Comparison of ENCODE assay signal across 24 cellular contexts in the genomic region with DNA sequence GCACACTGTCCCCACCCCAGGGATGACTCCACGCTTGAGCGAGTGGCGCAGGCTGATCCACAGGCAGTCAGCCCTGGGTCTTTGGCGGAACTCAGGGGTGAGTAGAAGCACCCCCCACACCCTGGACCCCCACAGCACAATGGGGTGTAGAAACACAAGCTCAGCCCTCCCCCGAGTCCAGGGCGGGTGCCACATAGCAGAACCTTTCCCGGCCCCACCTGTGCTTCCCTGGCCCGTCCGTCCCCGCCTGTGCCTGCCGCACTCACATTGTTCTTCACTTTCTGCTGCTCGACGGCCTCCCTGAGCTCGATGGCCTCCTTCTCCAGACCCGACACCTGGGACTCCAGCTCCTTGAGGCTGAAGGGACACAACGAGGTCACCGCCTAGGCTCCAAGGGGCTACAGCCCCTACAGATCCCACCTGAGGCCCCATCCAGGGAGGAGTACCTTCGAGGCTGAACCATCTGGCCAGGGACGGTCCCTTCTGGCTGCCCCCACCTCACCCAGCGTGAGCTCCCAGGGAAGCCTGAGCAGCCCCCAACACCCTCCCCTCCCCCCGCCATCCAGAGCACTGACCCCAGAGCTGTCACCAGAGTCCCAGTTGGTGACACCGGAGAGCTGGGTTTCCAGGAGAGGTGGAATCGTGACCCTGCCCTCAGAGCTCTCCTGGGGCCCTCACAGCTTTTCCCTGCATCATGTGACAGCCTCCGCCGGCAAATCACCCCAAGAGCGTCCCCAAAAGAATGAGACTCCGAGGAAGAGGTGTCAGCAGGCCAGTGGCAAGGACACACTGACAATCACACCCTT. TPM values are rescaled to one million over a fixed set of nuclear protein-coding genes. Genes with fewer than 3 reads are reported as not detected.
DNase-seq lines count a peak whose midpoint lies in the region; ATAC-seq and TF ChIP-seq lines count a peak whose summit lies in the region.
"Had no signal": no experiment of that assay in that cellular context is flagged by ENCODE, and none has a peak within 500 bp of the region (broad histone marks: within the 10 kb centered on the region; RNA-seq: fewer than 3 reads in every experiment).

No MANE protein-coding gene starts in this region.

- 95 to 97% methylated on average over 18 to 27 of the region's 27 CpGs for WGBS in endodermal cell (ENCODE audit: insufficient coverage in 1 of 2, insufficient read length in 1 of 2), 2 experiments

- POLR2A ChIA-PET in activated naive CD8-positive, alpha-beta T cell treated with anti-CD3 and anti-CD28 coated beads, Interleukin-2, amount 10 ng/mL, durations not matched to agents 7 days and 5 days (lab: Charles Lee) = no interaction called here

- H3K4me3 ChIP-seq in endodermal cell (ENCODE audit: low read length) (no peak overlapping the region), upper lobe of right lung (no peak overlapping the region)
- H3K4me3 ChIP-seq: heart left ventricle, skin epidermis, thyroid gland had no signal

- H3K36me3 Mint-ChIP-seq in activated naive CD8-positive, alpha-beta T cell treated with anti-CD3 and anti-CD28 coated beads, Interleukin-2, amount 10 ng/mL, durations not matched to agents 7 days and 5 days = peaks cover 9% of the 10 kb centered on the region
- H3K36me3 Mint-ChIP-seq in activated naive CD8-positive, alpha-beta T cell treated with anti-CD3 and anti-CD28 coated beads, Interleukin-2, amount 50 U/mL, for 24 hours (ENCODE audit: low read depth) = peaks cover 2% of the 10 kb centered on the region
- H3K36me3 Mint-ChIP-seq in endodermal cell (ENCODE audit: low read depth) = peaks cover 62% of the 10 kb centered on the region

- intact Hi-C loops in upper lobe of right lung (cut with DNase I) = no loop called here

- H3K27me3 Mint-ChIP-seq in activated naive CD8-positive, alpha-beta T cell treated with anti-CD3 and anti-CD28 coated beads, Interleukin-2, amount 10 ng/mL, durations not matched to agents 7 days and 5 days = no peaks in the 10 kb centered on the region
- no peaks in the 10 kb centered on the region for H3K27me3 Mint-ChIP-seq in activated naive CD8-positive, alpha-beta T cell treated with anti-CD3 and anti-CD28 coated beads, Interleukin-2, amount 50 U/mL, for 24 hours
- no peaks in the 10 kb centered on the region for H3K27me3 Mint-ChIP-seq in endodermal cell (ENCODE audit: insufficient read depth)
- H3K27me3 Mint-ChIP-seq: CD4-positive, CD25-positive, alpha-beta regulatory T cell had no signal

- no peak overlapping the region for H3K9ac ChIP-seq in endodermal cell (ENCODE audit: extremely low read depth, low read length, poor library complexity, severe bottlenecking)

- H3K36me3 ChIP-seq in endodermal cell (ENCODE audit: control insufficient read depth, insufficient read depth, low read length) (peaks cover 94% of the 10 kb centered on the region), upper lobe of right lung (peaks cover 97% of the 10 kb centered on the region)

- no peaks in the 10 kb centered on the region for H3K9me3 ChIP-seq in endodermal cell (ENCODE audit: control insufficient read depth, low read length)
- no peaks in the 10 kb centered on the region for H3K9me3 ChIP-seq in upper lobe of right lung
- H3K9me3 ChIP-seq: heart left ventricle, thyroid gland had no signal

- H3K4me1 ChIP-seq in endodermal cell (ENCODE audit: control insufficient read depth, insufficient read depth, low read length) (no peaks in the 10 kb centered on the region), upper lobe of right lung (no peaks in the 10 kb centered on the region)
- H3K4me1 ChIP-seq: thyroid gland had no signal

- no peaks in the 10 kb centered on the region for H3K9me3 Mint-ChIP-seq in activated naive CD8-positive, alpha-beta T cell treated with anti-CD3 and anti-CD28 coated beads, Interleukin-2, amount 10 ng/mL, durations not matched to agents 7 days and 5 days
- no peaks in the 10 kb centered on the region for H3K9me3 Mint-ChIP-seq in activated naive CD8-positive, alpha-beta T cell treated with anti-CD3 and anti-CD28 coated beads, Interleukin-2, amount 50 U/mL, for 24 hours
- H3K9me3 Mint-ChIP-seq in endodermal cell = no peaks in the 10 kb centered on the region
- H3K9me3 Mint-ChIP-seq: activated T-helper 1 cell treated with anti-CD3 and anti-CD28 coated beads, Interleukin-12 subunit alpha, Interleukin-12 subunit beta, Interleukin-2, Interleukin-4 antibody, amounts not matched to agents 30 ng/mL and 10 ng/mL and 1 ng/mL, durations not matched to agents 14 hours and 24 hours and 36 hours; CD4-positive, CD25-positive, alpha-beta regulatory T cell had no signal

- H3K27ac Mint-ChIP-seq in activated naive CD8-positive, alpha-beta T cell treated with anti-CD3 and anti-CD28 coated beads, Interleukin-2, amount 10 ng/mL, durations not matched to agents 7 days and 5 days = peak overlapping the region; percentile 42
- H3K27ac Mint-ChIP-seq in activated naive CD8-positive, alpha-beta T cell treated with anti-CD3 and anti-CD28 coated beads, Interleukin-2, amount 50 U/mL, for 24 hours = no peak overlapping the region
- H3K27ac Mint-ChIP-seq in endodermal cell = peak overlapping the region; percentile 55
- H3K27ac Mint-ChIP-seq: activated CD8-positive, alpha-beta T cell treated with anti-CD3 and anti-CD28 coated beads, Interleukin-2, amount 10 ng/mL, durations not matched to agents 7 days and 5 days; activated T-helper 1 cell treated with anti-CD3 and anti-CD28 coated beads, Interleukin-12 subunit alpha, Interleukin-12 subunit beta, Interleukin-2, Interleukin-4 antibody, amounts not matched to agents 30 ng/mL and 10 ng/mL and 1 ng/mL, durations not matched to agents 14 hours and 24 hours and 36 hours; CD4-positive, CD25-positive, alpha-beta regulatory T cell had no signal

- peak; percentile 21 for DNase-seq in activated naive CD8-positive, alpha-beta T cell treated with anti-CD3 and anti-CD28 coated beads, Interleukin-2, amount 10 ng/mL, durations not matched to agents 7 days and 5 days
- no peak for DNase-seq in activated naive CD8-positive, alpha-beta T cell treated with anti-CD3 and anti-CD28 coated beads, Interleukin-2, amount 50 U/mL, for 24 hours
- DNase-seq in endodermal cell (no peak), mesenteric fat pad (ENCODE audit: low spot score) (peak; percentile 81), upper lobe of right lung (peak; percentile 59), ureter (ENCODE audit: low spot score) (no peak), NCI-H2029 treated with DMSO at 0.1 percent for 48 hours (lab: John Stamatoyannopoulos, UW) (no peak)
- DNase-seq: activated CD8-positive, alpha-beta T cell treated with anti-CD3 and anti-CD28 coated beads, Interleukin-2, amount 10 ng/mL, durations not matched to agents 7 days and 5 days; amniotic stem cell; CD4-positive, CD25-positive, alpha-beta regulatory T cell; central memory CD4-positive, alpha-beta T cell; DMS53; effector CD4-positive, alpha-beta T cell; Karpas-422; NCI-H1105; NCI-H2171 treated with DMSO at 0.1 percent for 48 hours; stimulated activated CD4-positive, alpha-beta T cell treated with anti-CD3 and anti-CD28 coated beads, Interleukin-4, amount 100 ng/mL, for 4 hours; stimulated activated CD8-positive, alpha-beta memory T cell treated with anti-CD3 and anti-CD28 coated beads, Interleukin-4, amount 100 ng/mL, for 48 hours; SW 1271 had no signal

- TF ChIP-seq CTCF in endodermal cell (conservative IDR thresholded peaks at IDR 0.05) (no peak), upper lobe of right lung (IDR thresholded peaks at IDR 0.05) (no peak)

- H3K27me3 ChIP-seq in endodermal cell (ENCODE audit: control insufficient read depth, insufficient read depth, low read length, poor library complexity, severe bottlenecking) (no peaks in the 10 kb centered on the region), upper lobe of right lung (no peaks in the 10 kb centered on the region)
- H3K27me3 ChIP-seq: heart left ventricle, thyroid gland had no signal

- no peaks in the 10 kb centered on the region for H3K4me1 Mint-ChIP-seq in activated naive CD8-positive, alpha-beta T cell treated with anti-CD3 and anti-CD28 coated beads, Interleukin-2, amount 10 ng/mL, durations not matched to agents 7 days and 5 days
- no peaks in the 10 kb centered on the region for H3K4me1 Mint-ChIP-seq in activated naive CD8-positive, alpha-beta T cell treated with anti-CD3 and anti-CD28 coated beads, Interleukin-2, amount 50 U/mL, for 24 hours
- H3K4me1 Mint-ChIP-seq in endodermal cell = no peaks in the 10 kb centered on the region
- H3K4me1 Mint-ChIP-seq: CD4-positive, CD25-positive, alpha-beta regulatory T cell had no signal

- H3K4me3 Mint-ChIP-seq in activated naive CD8-positive, alpha-beta T cell treated with anti-CD3 and anti-CD28 coated beads, Interleukin-2, amount 10 ng/mL, durations not matched to agents 7 days and 5 days = no peak overlapping the region
- H3K4me3 Mint-ChIP-seq in activated naive CD8-positive, alpha-beta T cell treated with anti-CD3 and anti-CD28 coated beads, Interleukin-2, amount 50 U/mL, for 24 hours = no peak overlapping the region
- H3K4me3 Mint-ChIP-seq in endodermal cell = no peak overlapping the region
- H3K4me3 Mint-ChIP-seq: activated CD8-positive, alpha-beta T cell treated with anti-CD3 and anti-CD28 coated beads, Interleukin-2, amount 10 ng/mL, durations not matched to agents 7 days and 5 days; activated T-helper 1 cell treated with anti-CD3 and anti-CD28 coated beads, Interleukin-12 subunit alpha, Interleukin-12 subunit beta, Interleukin-2, Interleukin-4 antibody, amounts not matched to agents 30 ng/mL and 10 ng/mL and 1 ng/mL, durations not matched to agents 14 hours and 24 hours and 36 hours; CD4-positive, CD25-positive, alpha-beta regulatory T cell had no signal

- no peak for ATAC-seq in activated naive CD8-positive, alpha-beta T cell treated with anti-CD3 and anti-CD28 coated beads, Interleukin-2, amount 10 ng/mL, durations not matched to agents 7 days and 5 days (ENCODE audit: low read depth)
- no peak for ATAC-seq in activated naive CD8-positive, alpha-beta T cell treated with anti-CD3 and anti-CD28 coated beads, Interleukin-2, amount 50 U/mL, for 24 hours
- ATAC-seq in upper lobe of right lung (no peak), HG03521 (IDR thresholded peaks at IDR 0.05; ENCODE audit: unreplicated experiment) (no peak)
- ATAC-seq: activated CD8-positive, alpha-beta T cell treated with anti-CD3 and anti-CD28 coated beads, Interleukin-2, amount 10 ng/mL, durations not matched to agents 7 days and 5 days had no signal

- H3K27ac ChIP-seq in endodermal cell (ENCODE audit: low read depth, low read length) = no peak overlapping the region
- no peak overlapping the region for H3K27ac ChIP-seq in upper lobe of right lung
- H3K27ac ChIP-seq: thyroid gland had no signal

RNA-seq across cellular contexts. Expression of gene DSTN, which starts 55.6 kb away (rescaled TPM):
- total RNA-seq in activated naive CD8-positive, alpha-beta T cell treated with anti-CD3 and anti-CD28 coated beads, Interleukin-2, amount 10 ng/mL, durations not matched to agents 7 days and 5 days = 10 to 100 TPM; 41.7 to 47.5 TPM
- 100 to 1,000 TPM; 196 to 204 TPM for total RNA-seq in endodermal cell
- polyA plus RNA-seq in endodermal cell (2013, experiment 1 of 2) = 192 TPM
- 208 TPM for polyA plus RNA-seq in endodermal cell (2013, experiment 2 of 2)
- total RNA-seq in mesenteric fat pad = 165 TPM
- 463 TPM for total RNA-seq in upper lobe of right lung
- 603 TPM for total RNA-seq in ureter

RNA-seq across cellular contexts. Expression of gene RRBP1, which starts 56.6 kb away (rescaled TPM):
- total RNA-seq in activated naive CD8-positive, alpha-beta T cell treated with anti-CD3 and anti-CD28 coated beads, Interleukin-2, amount 10 ng/mL, durations not matched to agents 7 days and 5 days = 10 to 100 TPM; 48.0 to 51.0 TPM
- total RNA-seq in endodermal cell (100 to 1,000 TPM; 191 to 212 TPM), mesenteric fat pad (170 TPM), upper lobe of right lung (166 TPM), ureter (144 TPM)
- 54.2 TPM for polyA plus RNA-seq in endodermal cell (2013, experiment 1 of 2)
- polyA plus RNA-seq in endodermal cell (2013, experiment 2 of 2) = 58.4 TPM

Comparison
In these comparisons a context has a peak if more than half of its experiments do, and no peak if none do; other contexts are left out.
1. DNase-seq: peak in activated naive CD8-positive, alpha-beta T cell treated with anti-CD3 and anti-CD28 coated beads, Interleukin-2, amount 10 ng/mL, durations not matched to agents 7 days and 5 days (single experiment), mesenteric fat pad (single experiment) and upper lobe of right lung (single experiment); none in activated naive CD8-positive, alpha-beta T cell treated with anti-CD3 and anti-CD28 coated beads, Interleukin-2, amount 50 U/mL, for 24 hours (single experiment), endodermal cell (single experiment), ureter (single experiment) and NCI-H2029 treated with DMSO at 0.1 percent for 48 hours (single experiment).